ENCODE assay signal across 20 cellular contexts in genomic region chr1:1825217-1825616, GRCh38. TPM values are rescaled to one million over a fixed set of nuclear protein-coding genes. Genes with fewer than 3 reads are reported as not detected.
DNase-seq lines count a peak whose midpoint lies in the region; ATAC-seq and TF ChIP-seq lines count a peak whose summit lies in the region.
"Had no signal": no experiment of that assay in that cellular context is flagged by ENCODE, and none has a peak within 500 bp of the region (broad histone marks: within the 10 kb centered on the region; RNA-seq: fewer than 3 reads in every experiment).

No MANE protein-coding gene starts in this region.

- CTCF ChIA-PET in CD8-positive, alpha-beta T cell (lab: Charles Lee): no interaction called here
- CTCF ChIA-PET in naive thymus-derived CD4-positive, alpha-beta T cell (lab: Charles Lee): interaction anchor here (0.6 kb wide), 1 partner anchor 80 kb away, joined by 3 read pairs; no protein-coding TSS in a partner anchor

- H3K27me3 Mint-ChIP-seq in CD8-positive, alpha-beta T cell (ENCODE audit: low read depth): no peaks in the 10 kb centered on the region
- H3K27me3 Mint-ChIP-seq in GM23338 (ENCODE audit: insufficient read depth, low read depth, poor library complexity): peaks cover 2% of the 10 kb centered on the region
- H3K27me3 Mint-ChIP-seq in activated T-helper 2 cell treated with anti-CD3 and anti-CD28 coated beads, Interferon-gamma antibody, Interleukin-2, Interleukin-4, amounts not matched to agents 10 μg/mL and 5 μg/mL and 100 μg/mL, durations not matched to agents 14 hours and 24 hours and 36 hours (ENCODE audit: low read depth): no peaks in the 10 kb centered on the region
- H3K27me3 Mint-ChIP-seq in naive thymus-derived CD4-positive, alpha-beta T cell: no peaks in the 10 kb centered on the region
- H3K27me3 Mint-ChIP-seq: activated B cell treated with CpG ODN at 0.5 μM for 24 hours had no signal

- no peak overlapping the region for H3K27ac ChIP-seq in CD8-positive, alpha-beta T cell (ENCODE audit: low read depth, low read length)
- H3K27ac ChIP-seq in GM23338 (ENCODE audit: low read depth): peak overlapping the region; percentile 83; the same call in 1 of the 2 replicates
- H3K27ac ChIP-seq in naive thymus-derived CD4-positive, alpha-beta T cell (ENCODE audit: low read depth, low read length): no peak overlapping the region
- H3K27ac ChIP-seq: adrenal gland had no signal

- peak overlapping the region; percentile 46 for H3K27ac Mint-ChIP-seq in CD8-positive, alpha-beta T cell
- no peak overlapping the region for H3K27ac Mint-ChIP-seq in GM23338
- H3K27ac Mint-ChIP-seq in activated T-helper 2 cell treated with anti-CD3 and anti-CD28 coated beads, Interferon-gamma antibody, Interleukin-2, Interleukin-4, amounts not matched to agents 10 μg/mL and 5 μg/mL and 100 μg/mL, durations not matched to agents 14 hours and 24 hours and 36 hours: peak overlapping the region; percentile 77
- peak overlapping the region in 8 of 9 donors; percentile 22 to 69 (median 42) for H3K27ac Mint-ChIP-seq in naive thymus-derived CD4-positive, alpha-beta T cell

- H3K4me3 Mint-ChIP-seq in CD8-positive, alpha-beta T cell: no peak overlapping the region
- H3K4me3 Mint-ChIP-seq in GM23338: no peak overlapping the region
- no peak overlapping the region for H3K4me3 Mint-ChIP-seq in activated T-helper 2 cell treated with anti-CD3 and anti-CD28 coated beads, Interferon-gamma antibody, Interleukin-2, Interleukin-4, amounts not matched to agents 10 μg/mL and 5 μg/mL and 100 μg/mL, durations not matched to agents 14 hours and 24 hours and 36 hours (ENCODE audit: low read depth)
- no peak overlapping the region for H3K4me3 Mint-ChIP-seq in naive thymus-derived CD4-positive, alpha-beta T cell
- H3K4me3 Mint-ChIP-seq: activated B cell treated with CpG ODN at 0.5 μM for 24 hours had no signal

- H3K27me3 ChIP-seq in CD8-positive, alpha-beta T cell (ENCODE audit: insufficient read depth, low read length): no peaks in the 10 kb centered on the region
- H3K27me3 ChIP-seq in GM23338 (ENCODE audit: insufficient read depth): no peaks in the 10 kb centered on the region
- H3K27me3 ChIP-seq in naive thymus-derived CD4-positive, alpha-beta T cell (ENCODE audit: control insufficient read depth in 2 of 2, insufficient read depth in 2 of 2, low read length in 2 of 2): no peaks in the 10 kb centered on the region
- H3K27me3 ChIP-seq: adrenal gland had no signal

- H3K36me3 ChIP-seq in CD8-positive, alpha-beta T cell (ENCODE audit: insufficient read depth, low read length): peaks cover 20% of the 10 kb centered on the region
- peaks cover 26% of the 10 kb centered on the region for H3K36me3 ChIP-seq in GM23338 (ENCODE audit: insufficient read depth)
- H3K36me3 ChIP-seq in naive thymus-derived CD4-positive, alpha-beta T cell (ENCODE audit: control insufficient read depth in 2 of 3, insufficient read depth in 3 of 3, low read length in 3 of 3): peaks cover 5 to 35% (median 6%) of the 10 kb centered on the region in 3 experiments

- H3K4me2 ChIP-seq in GM23338: no peak overlapping the region

- intact Hi-C loops in CD8-positive, alpha-beta T cell (cut with DNase I, micrococcal nuclease): no loop called here
- intact Hi-C loops in activated T-helper 2 cell treated with anti-CD3 and anti-CD28 coated beads, Interferon-gamma antibody, Interleukin-2, Interleukin-4, amounts not matched to agents 10 μg/mL and 5 μg/mL and 100 μg/mL, durations not matched to agents 14 hours and 24 hours and 36 hours (cut with micrococcal nuclease): loop anchor here (5.0 kb wide), 1 partner anchor 62 kb away; no protein-coding TSS in a partner anchor
- intact Hi-C loops in naive thymus-derived CD4-positive, alpha-beta T cell (cut with micrococcal nuclease): no loop called here

- H3K4me1 ChIP-seq in CD8-positive, alpha-beta T cell (ENCODE audit: insufficient read depth, low read length): no peaks in the 10 kb centered on the region
- H3K4me1 ChIP-seq in GM23338 (ENCODE audit: insufficient read depth): no peaks in the 10 kb centered on the region
- no peaks in the 10 kb centered on the region for H3K4me1 ChIP-seq in naive thymus-derived CD4-positive, alpha-beta T cell (ENCODE audit: control insufficient read depth in 2 of 2, insufficient read depth in 2 of 2, low read length in 2 of 2)

- H3K79me2 ChIP-seq in GM23338 (replicated peaks; ENCODE audit: insufficient read depth): peaks cover 87% of the 10 kb centered on the region

- H3K4me3 ChIP-seq in CD8-positive, alpha-beta T cell (ENCODE audit: low read depth, low read length): no peak overlapping the region
- H3K4me3 ChIP-seq in GM23338: no peak overlapping the region
- no peak overlapping the region for H3K4me3 ChIP-seq in naive thymus-derived CD4-positive, alpha-beta T cell (ENCODE audit: low read length)
- H3K4me3 ChIP-seq: adrenal gland, GM12878 had no signal

- no peak for DNase-seq in CD8-positive, alpha-beta T cell
- DNase-seq in GM23338 (ENCODE audit: low spot score): no peak
- DNase-seq in activated T-helper 2 cell treated with anti-CD3 and anti-CD28 coated beads, Interferon-gamma antibody, Interleukin-2, Interleukin-4, amounts not matched to agents 10 μg/mL and 5 μg/mL and 100 μg/mL, durations not matched to agents 14 hours and 24 hours and 36 hours (ENCODE audit: low spot score): no peak
- DNase-seq in naive thymus-derived CD4-positive, alpha-beta T cell: no peak
- no peak for DNase-seq in effector CD4-positive, alpha-beta T cell
- no peak for DNase-seq in HuH-7.5 (ENCODE audit: low spot score)
- DNase-seq in ureter (ENCODE audit: low spot score): no peak
- DNase-seq: activated B cell treated with CpG ODN at 0.5 μM for 24 hours; activated CD8-positive, alpha-beta memory T cell treated with anti-CD3 and anti-CD28 coated beads, Interleukin-2, amount 50 U/mL, for 48 hours; adrenal gland; caudate nucleus; DMS 273 treated with DMSO at 0.1 percent for 48 hours; GF-D8; head of caudate nucleus; NCI-H1048; NCI-H2029 treated with DMSO at 0.1 percent for 48 hours; NCI-H446 treated with DMSO at 0.1 percent for 48 hours; stimulated activated CD4-positive, alpha-beta T cell treated with anti-CD3 and anti-CD28 coated beads, Interleukin-1b, Interleukin-23, amount 100 ng/mL, for 48 hours had no signal

- H3K9me3 Mint-ChIP-seq in CD8-positive, alpha-beta T cell: no peaks in the 10 kb centered on the region
- H3K9me3 Mint-ChIP-seq in GM23338: no peaks in the 10 kb centered on the region
- no peaks in the 10 kb centered on the region for H3K9me3 Mint-ChIP-seq in activated T-helper 2 cell treated with anti-CD3 and anti-CD28 coated beads, Interferon-gamma antibody, Interleukin-2, Interleukin-4, amounts not matched to agents 10 μg/mL and 5 μg/mL and 100 μg/mL, durations not matched to agents 14 hours and 24 hours and 36 hours
- no peaks in the 10 kb centered on the region for H3K9me3 Mint-ChIP-seq in naive thymus-derived CD4-positive, alpha-beta T cell
- H3K9me3 Mint-ChIP-seq: activated B cell treated with CpG ODN at 0.5 μM for 24 hours had no signal

- no peak overlapping the region for H2AFZ ChIP-seq in GM23338

- peaks cover 53% of the 10 kb centered on the region for H3K36me3 Mint-ChIP-seq in CD8-positive, alpha-beta T cell
- peaks cover 62% of the 10 kb centered on the region for H3K36me3 Mint-ChIP-seq in GM23338 (ENCODE audit: low read depth)
- H3K36me3 Mint-ChIP-seq in activated T-helper 2 cell treated with anti-CD3 and anti-CD28 coated beads, Interferon-gamma antibody, Interleukin-2, Interleukin-4, amounts not matched to agents 10 μg/mL and 5 μg/mL and 100 μg/mL, durations not matched to agents 14 hours and 24 hours and 36 hours (ENCODE audit: low read depth): peaks cover 50% of the 10 kb centered on the region
- peaks cover 0 to 18% (median 8%) of the 10 kb centered on the region in 5 donors for H3K36me3 Mint-ChIP-seq in naive thymus-derived CD4-positive, alpha-beta T cell

- no peaks in the 10 kb centered on the region for H3K9me3 ChIP-seq in CD8-positive, alpha-beta T cell (ENCODE audit: low read length)
- no peaks in the 10 kb centered on the region for H3K9me3 ChIP-seq in naive thymus-derived CD4-positive, alpha-beta T cell (ENCODE audit: control insufficient read depth in 2 of 3, low read length in 3 of 3)
- H3K9me3 ChIP-seq: adrenal gland had no signal

- ATAC-seq in CD8-positive, alpha-beta T cell: no peak
- ATAC-seq in GM23338: no peak
- no peak for ATAC-seq in naive thymus-derived CD4-positive, alpha-beta T cell
- ATAC-seq: GM12878, Right ventricle myocardium inferior had no signal

- peaks cover 27% of the 10 kb centered on the region for H3K4me1 Mint-ChIP-seq in CD8-positive, alpha-beta T cell (ENCODE audit: low read depth)
- peaks cover 19% of the 10 kb centered on the region for H3K4me1 Mint-ChIP-seq in GM23338
- peaks cover 30% of the 10 kb centered on the region for H3K4me1 Mint-ChIP-seq in activated T-helper 2 cell treated with anti-CD3 and anti-CD28 coated beads, Interferon-gamma antibody, Interleukin-2, Interleukin-4, amounts not matched to agents 10 μg/mL and 5 μg/mL and 100 μg/mL, durations not matched to agents 14 hours and 24 hours and 36 hours (ENCODE audit: low read depth)
- H3K4me1 Mint-ChIP-seq in naive thymus-derived CD4-positive, alpha-beta T cell: peaks cover 6 to 40% (median 30%) of the 10 kb centered on the region in 7 donors

- H3K9me2 ChIP-seq in GM23338 (ENCODE audit: insufficient read depth): no peaks in the 10 kb centered on the region

- peaks cover 20% of the 10 kb centered on the region for H3F3A ChIP-seq in GM23338 (replicated peaks; ENCODE audit: low read depth)

- no peak for TF ChIP-seq CTCF in CD8-positive, alpha-beta T cell (IDR thresholded peaks at IDR 0.05)
- 0 out of 4 replicates have a peak, but pooled peaks of 1 of the 2 experiments have one; percentile 4 for TF ChIP-seq CTCF in GM23338 (conservative IDR thresholded peaks at IDR 0.05; ENCODE audit: low read depth in 2 of 2)

- POLR2A ChIA-PET in CD8-positive, alpha-beta T cell (lab: Charles Lee): interaction anchor here (0.5 kb wide), 1 partner anchor 15 kb away, joined by 3 read pairs; no protein-coding TSS in a partner anchor
- POLR2A ChIA-PET in naive thymus-derived CD4-positive, alpha-beta T cell (lab: Charles Lee): no interaction called here

- peaks cover 55% of the 10 kb centered on the region for H4K20me1 ChIP-seq in GM23338 (replicated peaks; ENCODE audit: insufficient read depth)

TF ChIP-seq in GM23338, 12 proteins besides CTCF, POLR2A, EP300 and RAD21 (continues in another document):
- no peak for TF ChIP-seq ZNF114 (CRISPR knock-in tag; IDR thresholded peaks at IDR 0.05)

RNA-seq across cellular contexts. Expression of gene NADK, which starts 46.9 kb away (rescaled TPM):
- 10 to 100 TPM; 15.4 to 16.7 TPM for total RNA-seq in CD8-positive, alpha-beta T cell
- 62.8 and 73.2 TPM in 2 replicates for total RNA-seq in GM23338 (2014; rRNA removed; shearing (Covaris generic))
- 45.3 and 47.2 TPM in 2 replicates for polyA plus RNA-seq in GM23338 (2016; fragmentation: Nextera tagmentation; extraction: Ambion mirVana)
- 81.8 and 84.5 TPM in 2 replicates for total RNA-seq in activated T-helper 2 cell treated with anti-CD3 and anti-CD28 coated beads, Interferon-gamma antibody, Interleukin-2, Interleukin-4, amounts not matched to agents 10 μg/mL and 5 μg/mL and 100 μg/mL, durations not matched to agents 14 hours and 24 hours and 36 hours
- 100 to 1,000 TPM in 1 of 5 experiments, 10 to 100 TPM in 4; 45.2 to 115 (median 50.3) TPM for total RNA-seq in naive thymus-derived CD4-positive, alpha-beta T cell
- polyA plus RNA-seq in naive thymus-derived CD4-positive, alpha-beta T cell: 10 to 100 TPM; 14.7 to 24.0 TPM
- total RNA-seq in ureter: 80.3 TPM
